ENCODE assay signal across 9 cellular contexts in genomic region chr3:58236527-58237237, GRCh38. TPM values are rescaled to one million over a fixed set of nuclear protein-coding genes. Genes with fewer than 3 reads are reported as not detected.
A peak's percentile ranks its signal among the peaks of the same experiment; 100 is the strongest.
DNase-seq lines count a peak whose midpoint lies in the region; TF ChIP-seq lines count a peak whose summit lies in the region.
"Had no signal": no experiment of that assay in that cellular context is flagged by ENCODE, and none has a peak within 500 bp of the region (broad histone marks: within the 10 kb centered on the region; RNA-seq: fewer than 3 reads in every experiment).

No MANE protein-coding gene starts in this region.

- H3K4me1 Mint-ChIP-seq in neural progenitor cell, result peaks cover 13% of the 10 kb centered on the region

- H3F3A ChIP-seq in PC-9 (ENCODE audit: insufficient read depth, low read depth), result peaks cover 2% of the 10 kb centered on the region; the same call in 1 of the 2 replicates
- peaks cover 5% of the 10 kb centered on the region for H3F3A ChIP-seq in neural progenitor cell (ENCODE audit: low read depth)

- H3K4me3 ChIP-seq in PC-9, result peak overlapping the region; percentile 67
- H3K4me3 ChIP-seq in neural progenitor cell, result peak overlapping the region; percentile 91

- H3K9me3 ChIP-seq in PC-9 (ENCODE audit: insufficient read depth, low read depth) (no peaks in the 10 kb centered on the region), neural progenitor cell (ENCODE audit: low read depth) (no peaks in the 10 kb centered on the region)

- intact Hi-C loops in PC-9 (cut with micrococcal nuclease; ENCODE audit: unreplicated experiment), result loop anchor here (5.0 kb wide), 1 partner anchor 66 kb away; no protein-coding TSS in a partner anchor

- TF ChIP-seq CTCF in PC-9 (conservative IDR thresholded peaks at IDR 0.05) (no peak), neural progenitor cell (IDR thresholded peaks at IDR 0.05) (no peak)

- peak; percentile 37 for DNase-seq in GM03348 (ENCODE audit: low spot score)
- DNase-seq in PC-9, result no peak
- DNase-seq in epithelial cell of prostate (ENCODE audit: low read depth, low spot score), result no peak
- DNase-seq in neural progenitor cell (ENCODE audit: low spot score), result peak; percentile 62
- no peak for DNase-seq in SIG-M5 treated with dmso at 0.1 percent for 504 hours (lab: John Stamatoyannopoulos, UW; ENCODE audit: unreplicated experiment)
- no peak for DNase-seq in T-helper 9 cell
- DNase-seq in NCI-H774 (lab: John Stamatoyannopoulos, UW), result no peak
- DNase-seq in NOMO-1 treated with dmso at 0.1 percent for 144 hours (lab: John Stamatoyannopoulos, UW; ENCODE audit: unreplicated experiment), result no peak

- peak overlapping the region; percentile 95 for H3K4me3 Mint-ChIP-seq in neural progenitor cell

- peaks cover 3% of the 10 kb centered on the region for H3K36me3 Mint-ChIP-seq in neural progenitor cell

- H3K4me2 ChIP-seq in PC-9 (peak overlapping the region; percentile 75), neural progenitor cell (peak overlapping the region; percentile 86)

- peaks cover 22% of the 10 kb centered on the region for H3K79me2 ChIP-seq in PC-9 (ENCODE audit: low read depth)
- peaks cover 13% of the 10 kb centered on the region for H3K79me2 ChIP-seq in neural progenitor cell (ENCODE audit: low read depth)

- POLR2A ChIA-PET in PC-9 (lab: Charles Lee; ENCODE audit: unreplicated experiment), result no interaction called here

- CTCF ChIA-PET in PC-9 (lab: Charles Lee), result no interaction called here

- TSS peak; percentile 59 for BruUV-seq in PC-9 (replicated peaks; lab: Mats Ljungman, UMichigan)

- no peak overlapping the region for H3K9ac ChIP-seq in neural progenitor cell

- H3K9me3 Mint-ChIP-seq in neural progenitor cell, result no peaks in the 10 kb centered on the region

- H3K27me3 ChIP-seq in PC-9 (ENCODE audit: insufficient read depth, low read depth) (no peaks in the 10 kb centered on the region), neural progenitor cell (peaks cover 71% of the 10 kb centered on the region)

- H4K20me1 ChIP-seq in PC-9 (ENCODE audit: insufficient read depth), result no peaks in the 10 kb centered on the region
- H4K20me1 ChIP-seq in neural progenitor cell (ENCODE audit: low read depth), result peaks cover 12% of the 10 kb centered on the region

- H3K27me3 Mint-ChIP-seq in neural progenitor cell (ENCODE audit: insufficient read depth, low read depth), result peaks cover 7% of the 10 kb centered on the region

- H3K27ac ChIP-seq in PC-9 (no peak overlapping the region), epithelial cell of prostate (peak overlapping the region; percentile 54), neural progenitor cell (no peak overlapping the region)

- H3K4me1 ChIP-seq in PC-9 (replicated peaks; ENCODE audit: insufficient read depth), result peaks cover 22% of the 10 kb centered on the region
- peaks cover 9% of the 10 kb centered on the region for H3K4me1 ChIP-seq in neural progenitor cell

- no peaks in the 10 kb centered on the region for H3K36me3 ChIP-seq in PC-9 (ENCODE audit: low read depth)
- no peaks in the 10 kb centered on the region for H3K36me3 ChIP-seq in neural progenitor cell

- H2AFZ ChIP-seq in PC-9 (peak overlapping the region; percentile 90), neural progenitor cell (replicated peaks) (peak overlapping the region; percentile 98)

- peak overlapping the region; percentile 74 for H3K27ac Mint-ChIP-seq in neural progenitor cell

- no peaks in the 10 kb centered on the region for H3K9me2 ChIP-seq in PC-9 (ENCODE audit: insufficient read depth)

RNA-seq across cellular contexts. Expression of gene ABHD6, which starts 0.9 kb away (rescaled TPM):
- 6.5 and 6.7 TPM in 2 replicates for total RNA-seq in PC-9 (2021)
- 18.5 and 21.5 TPM in 2 replicates for total RNA-seq in neural progenitor cell (ENCODE audit: low replicate concordance)

RNA-seq across cellular contexts. Expression of gene DNASE1L3, which starts 25.9 kb away (rescaled TPM):
- total RNA-seq in PC-9 (2021) (not detected in 2 replicates), neural progenitor cell (ENCODE audit: low replicate concordance) (not detected in 2 replicates)
- total RNA-seq: LHCN-M2 had no signal

Comparison
In these comparisons a context has a peak if more than half of its experiments do, and no peak if none do; other contexts are left out.
1. DNase-seq: peak in GM03348 (single experiment) and neural progenitor cell (single experiment); none in PC-9 (0 of 2), epithelial cell of prostate (single experiment), SIG-M5 treated with dmso at 0.1 percent for 504 hours (single experiment), T-helper 9 cell (single experiment), NCI-H774 (single experiment) and NOMO-1 treated with dmso at 0.1 percent for 144 hours (single experiment).